22 cellular contexts compared by ENCODE assay signal in genomic region chr2:168810235-168810634, GRCh38. TPM values are rescaled to one million over a fixed set of nuclear protein-coding genes. Genes with fewer than 3 reads are reported as not detected.
A peak's percentile ranks its signal among the peaks of the same experiment; 100 is the strongest.
DNase-seq lines count a peak whose midpoint lies in the region; ATAC-seq, FAIRE-seq and TF ChIP-seq lines count a peak whose summit lies in the region.
"Had no signal": no experiment of that assay in that cellular context is flagged by ENCODE, and none has a peak within 500 bp of the region (broad histone marks: within the 10 kb centered on the region; RNA-seq: fewer than 3 reads in every experiment).

No MANE protein-coding gene starts in this region.

- H3K18ac ChIP-seq in mesendoderm (ENCODE audit: low read length): no peak overlapping the region

- H3K36me3 Mint-ChIP-seq in GM23338 (ENCODE audit: low read depth): no peaks in the 10 kb centered on the region
- H3K36me3 Mint-ChIP-seq: IgD-negative memory B cell had no signal

- H4K8ac ChIP-seq in mesendoderm (ENCODE audit: low read depth, low read length): no peak overlapping the region

- peak overlapping the region; percentile 83; the same call in 1 of the 2 replicates for H2AFZ ChIP-seq in GM23338

- no peaks in the 10 kb centered on the region for H3K79me2 ChIP-seq in GM23338 (replicated peaks; ENCODE audit: insufficient read depth)
- H3K79me2 ChIP-seq in mesendoderm (ENCODE audit: control insufficient read depth, insufficient read depth, low read length): no peaks in the 10 kb centered on the region

- H3K9ac ChIP-seq in mesendoderm (ENCODE audit: low read length): no peak overlapping the region

- no peaks in the 10 kb centered on the region for H3K79me1 ChIP-seq in mesendoderm (ENCODE audit: low read length)

- WGBS in mesendoderm (ENCODE audit: extremely low coverage, insufficient coverage, low lambda C conversion rate): no CpG with 5 or more reads among the region's 2 CpGs
- 89 to 100% methylated on average over 2 of the region's 2 CpGs for WGBS in body of pancreas, 2 donors

- H3K9me3 Mint-ChIP-seq in GM23338: no peaks in the 10 kb centered on the region
- H3K9me3 Mint-ChIP-seq: CD4-positive, alpha-beta T cell; IgD-negative memory B cell had no signal

- H3K4ac ChIP-seq in mesendoderm (ENCODE audit: low read depth, low read length): no peak overlapping the region

- no peak overlapping the region for H2BK120ac ChIP-seq in mesendoderm (ENCODE audit: low read depth, low read length)

- no peak for TF ChIP-seq CTCF in GM23338 (conservative IDR thresholded peaks at IDR 0.05; ENCODE audit: low read depth in 2 of 2)
- no peak for TF ChIP-seq CTCF in body of pancreas (IDR thresholded peaks at IDR 0.05)

- H4K5ac ChIP-seq in mesendoderm (ENCODE audit: low read length): no peak overlapping the region

- no peak for ATAC-seq in GM23338
- no peak for ATAC-seq in HG02870 (IDR thresholded peaks at IDR 0.05; ENCODE audit: unreplicated experiment)
- ATAC-seq in body of pancreas: no peak
- ATAC-seq: GM12878, HepG2 had no signal

- H3K4me3 Mint-ChIP-seq in GM23338: no peak overlapping the region
- H3K4me3 Mint-ChIP-seq: CD4-positive, alpha-beta T cell; IgD-negative memory B cell had no signal

- no peaks in the 10 kb centered on the region for H3K36me3 ChIP-seq in GM23338 (ENCODE audit: insufficient read depth)
- H3K36me3 ChIP-seq in mesendoderm (ENCODE audit: control insufficient read depth, insufficient read depth, low read length): no peaks in the 10 kb centered on the region
- H3K36me3 ChIP-seq in body of pancreas (replicated peaks in 1 of 2; ENCODE audit: insufficient read depth in 1 of 2, low read depth in 2 of 2): no peaks in the 10 kb centered on the region
- H3K36me3 ChIP-seq: HAP-1 had no signal

- no peak overlapping the region for H3K23ac ChIP-seq in mesendoderm (ENCODE audit: low read length)

- no peaks in the 10 kb centered on the region for H3F3A ChIP-seq in GM23338 (replicated peaks; ENCODE audit: low read depth)

- DNase-seq in GM23338 (ENCODE audit: low spot score) (peak; percentile 13), NCI-H69 (lab: John Stamatoyannopoulos, UW) (peak; percentile 4), mesendoderm (peak; percentile 56), urothelium cell line (ENCODE audit: low spot score) (no peak), H4 (ENCODE audit: low spot score) (no peak), body of pancreas (no peak)
- DNase-seq: AML-193; Caco-2; CD4-positive, alpha-beta T cell; DMS79; GF-D8; KG1 had no signal

- H3K56ac ChIP-seq in mesendoderm (ENCODE audit: low read length): no peak overlapping the region

- peaks cover 13% of the 10 kb centered on the region for H3K4me1 Mint-ChIP-seq in GM23338
- H3K4me1 Mint-ChIP-seq: IgD-negative memory B cell had no signal

- FAIRE-seq in urothelium cell line (lab: Jason Lieb, UNC): peak; percentile 20
- FAIRE-seq: D721Med, GM12878, H1, HepG2 had no signal

- intact Hi-C loops in body of pancreas (cut with DNase I): no loop called here

- no peaks in the 10 kb centered on the region for H3K27me3 ChIP-seq in GM23338 (ENCODE audit: insufficient read depth)
- no peaks in the 10 kb centered on the region for H3K27me3 ChIP-seq in mesendoderm (ENCODE audit: insufficient read depth, low read length, poor library complexity)
- H3K27me3 ChIP-seq in body of pancreas: no peaks in the 10 kb centered on the region

- H3K27ac ChIP-seq in GM23338 (ENCODE audit: low read depth) (no peak overlapping the region), mesendoderm (ENCODE audit: low read depth, low read length) (no peak overlapping the region), body of pancreas (no peak overlapping the region)
- H3K27ac ChIP-seq: C4-2B had no signal

- no peak for TF ChIP-seq POLR2A in body of pancreas (IDR thresholded peaks at IDR 0.05)

- H4K20me1 ChIP-seq in GM23338 (replicated peaks; ENCODE audit: insufficient read depth): no peaks in the 10 kb centered on the region

- no peak overlapping the region for H2BK5ac ChIP-seq in mesendoderm (ENCODE audit: low read length)

- H3K9me2 ChIP-seq in GM23338 (ENCODE audit: insufficient read depth): no peaks in the 10 kb centered on the region; the same call in 1 of the 2 replicates

- H3K27me3 Mint-ChIP-seq in GM23338 (ENCODE audit: insufficient read depth, low read depth, poor library complexity): no peaks in the 10 kb centered on the region
- H3K27me3 Mint-ChIP-seq: CD4-positive, alpha-beta T cell had no signal

- no peak overlapping the region for H3K27ac Mint-ChIP-seq in GM23338
- H3K27ac Mint-ChIP-seq: CD4-positive, alpha-beta T cell; IgD-negative memory B cell had no signal

- H3K4me3 ChIP-seq in GM23338: no peak overlapping the region
- H3K4me3 ChIP-seq in mesendoderm (ENCODE audit: low read length): no peak overlapping the region
- no peak overlapping the region for H3K4me3 ChIP-seq in body of pancreas
- H3K4me3 ChIP-seq: GM12878, HAP-1 had no signal

- H3K9me3 ChIP-seq in body of pancreas: no peaks in the 10 kb centered on the region
- H3K9me3 ChIP-seq: Caco-2, HAP-1 had no signal

- no peak overlapping the region for H2AK5ac ChIP-seq in mesendoderm (ENCODE audit: low read length)

- H3K4me1 ChIP-seq in GM23338 (ENCODE audit: insufficient read depth): peaks cover 7% of the 10 kb centered on the region; the same call in 1 of the 2 replicates
- H3K4me1 ChIP-seq in mesendoderm (ENCODE audit: control insufficient read depth, low read depth, low read length): peaks cover 2% of the 10 kb centered on the region
- peaks cover 44% of the 10 kb centered on the region for H3K4me1 ChIP-seq in body of pancreas
- H3K4me1 ChIP-seq: Caco-2, HAP-1 had no signal

- peak overlapping the region; percentile 58 for H3K4me2 ChIP-seq in GM23338
- H3K4me2 ChIP-seq in mesendoderm (ENCODE audit: low read length): no peak overlapping the region

- H2BK15ac ChIP-seq in mesendoderm (replicated peaks; ENCODE audit: low read depth): no peak overlapping the region

TF ChIP-seq in GM23338, 12 proteins besides CTCF, POLR2A, EP300 and RAD21:
- TF ChIP-seq CREB1 (CRISPR knock-in tag; IDR thresholded peaks at IDR 0.05; ENCODE audit: low read depth) (no peak), STAT1 (IDR thresholded peaks at IDR 0.05; ENCODE audit: unreplicated experiment) (no peak), ZNF331 (CRISPR knock-in tag; IDR thresholded peaks at IDR 0.05; ENCODE audit: low read depth) (no peak)

RNA-seq across cellular contexts. Expression of gene NOSTRIN, which starts 7.8 kb away (rescaled TPM):
- not detected in 2 replicates for total RNA-seq in GM23338 (2014; rRNA removed; shearing (Covaris generic))
- 0.92 and 1.8 TPM in 2 replicates for polyA plus RNA-seq in GM23338 (2016; fragmentation: Nextera tagmentation; extraction: Ambion mirVana)
- polyA plus RNA-seq in mesendoderm (2013, experiment 1 of 2): 0.01 TPM
- polyA plus RNA-seq in mesendoderm (2013, experiment 2 of 2): 0.03 TPM
- total RNA-seq in H4 (2014; rRNA removed; shearing (Covaris generic)): 0.25 TPM in 1 of 2 replicates, not detected in the other
- total RNA-seq in body of pancreas: 10 to 100 TPM; 34.8 to 64.3 TPM
- total RNA-seq: Daoy, H1 had no signal
- polyA plus RNA-seq: BJ, H1, IgD-negative memory B cell had no signal

Comparison
In these comparisons a context has a peak if more than half of its experiments do, and no peak if none do; other contexts are left out.
1. DNase-seq: peak in GM23338 (single experiment), NCI-H69 (single experiment) and mesendoderm (single experiment); none in urothelium cell line (single experiment), H4 (single experiment) and body of pancreas (0 of 4).
2. RNA of gene NOSTRIN, which starts 7.8 kb away (total RNA-seq): 34.8 to 64.3 TPM in body of pancreas; 0.25 TPM in H4 and not detected in GM23338; every median in the first group is over 10 times any median in the second.